ENCODE assay signal across 8 cellular contexts in genomic region chr1:155044812-155045690, GRCh38. TPM values are rescaled to one million over a fixed set of nuclear protein-coding genes. Genes with fewer than 3 reads are reported as not detected.
DNase-seq lines count a peak whose midpoint lies in the region; ATAC-seq and TF ChIP-seq lines count a peak whose summit lies in the region.

No MANE protein-coding gene starts in this region.

- H3K9me3 ChIP-seq in PC-9 (ENCODE audit: insufficient read depth, low read depth) (no peaks in the 10 kb centered on the region), neural cell (ENCODE audit: low read length) (no peaks in the 10 kb centered on the region)

- H3K27ac ChIP-seq in PC-9, result no peak overlapping the region
- no peak overlapping the region for H3K27ac ChIP-seq in neural cell (ENCODE audit: low read length)

- H3K9me2 ChIP-seq in PC-9 (ENCODE audit: insufficient read depth) (no peaks in the 10 kb centered on the region), neural cell (ENCODE audit: insufficient read depth, low read length) (no peaks in the 10 kb centered on the region)

- CTCF ChIA-PET in PC-9 (lab: Charles Lee), result interaction anchor here (0.5 to 1.8 kb wide), 11 partner anchors 17 to 1556 kb away, joined by 3 to 8 read pairs (median 4); partner anchors contain the start of gene PBXIP1

- peaks cover 24% of the 10 kb centered on the region for H3K4me1 ChIP-seq in PC-9 (replicated peaks; ENCODE audit: insufficient read depth)

- intact Hi-C loops in PC-9 (cut with micrococcal nuclease; ENCODE audit: unreplicated experiment), result loop anchor here (2.0 kb wide), 2 partner anchors 28 to 40 kb away; no protein-coding TSS in a partner anchor

- no peaks in the 10 kb centered on the region for H4K20me1 ChIP-seq in PC-9 (ENCODE audit: insufficient read depth)
- H4K20me1 ChIP-seq in neural cell (ENCODE audit: insufficient read depth), result no peaks in the 10 kb centered on the region

- TF ChIP-seq EP300 in neural cell (conservative IDR thresholded peaks at IDR 0.05; ENCODE audit: poor library complexity, severe bottlenecking), result no peak

- no peak for TF ChIP-seq RAD21 in neural cell (conservative IDR thresholded peaks at IDR 0.05)

- H3K36me3 ChIP-seq in PC-9 (ENCODE audit: low read depth) (no peaks in the 10 kb centered on the region), neural cell (ENCODE audit: insufficient read depth, low read length) (no peaks in the 10 kb centered on the region)

- H3K27me3 ChIP-seq in PC-9 (ENCODE audit: insufficient read depth, low read depth) (no peaks in the 10 kb centered on the region), neural cell (ENCODE audit: insufficient read depth, low read depth, low read length) (no peaks in the 10 kb centered on the region)

- ATAC-seq in HG03565 (IDR thresholded peaks at IDR 0.05; ENCODE audit: unreplicated experiment) (no peak), HG03025 (IDR thresholded peaks at IDR 0.05; ENCODE audit: low FRiP score, unreplicated experiment) (no peak)

- no peak overlapping the region for H2AFZ ChIP-seq in PC-9
- H2AFZ ChIP-seq in neural cell (ENCODE audit: low read depth, low read length), result no peak overlapping the region

- no peaks in the 10 kb centered on the region for H3K79me2 ChIP-seq in PC-9 (ENCODE audit: low read depth)
- H3K79me2 ChIP-seq in neural cell (replicated peaks; ENCODE audit: insufficient read depth, low read length), result no peaks in the 10 kb centered on the region

- DNase-seq in D341Med (ENCODE audit: low spot score) (peak; percentile 88), HT-29 (ENCODE audit: low spot score) (peak; percentile 82), PC-9 (peak; percentile 79), fibroblast of the conjunctiva (ENCODE audit: low read depth) (peak; percentile 74)
- DNase-seq in activated T-helper 9 cell treated with anti-CD3 and anti-CD28 coated beads, Interleukin-2, amount 50 U/mL, for 16 hours (ENCODE audit: low read depth), result peak; percentile 33

- peak overlapping the region; percentile 22; the same call in 1 of the 2 replicates for H3K4me2 ChIP-seq in PC-9
- no peak overlapping the region for H3K4me2 ChIP-seq in neural cell (ENCODE audit: low read length)

- TF ChIP-seq CTCF in PC-9 (conservative IDR thresholded peaks at IDR 0.05), result peak; percentile 73
- TF ChIP-seq CTCF in neural cell (IDR thresholded peaks at IDR 0.05; ENCODE audit: poor library complexity, severe bottlenecking), result peak; percentile 37

- no peak overlapping the region for H3K9ac ChIP-seq in neural cell (ENCODE audit: low read length)

- no TSS peak for BruUV-seq in PC-9 (replicated peaks; lab: Mats Ljungman, UMichigan)

- POLR2A ChIA-PET in PC-9 (lab: Charles Lee; ENCODE audit: unreplicated experiment), result interaction anchor here (0.7 kb wide), 1 partner anchor 24 kb away, joined by 5 read pairs; no protein-coding TSS in a partner anchor

- no peak overlapping the region for H3K4me3 ChIP-seq in PC-9
- no peak overlapping the region for H3K4me3 ChIP-seq in neural cell (ENCODE audit: low read length)

- H3F3A ChIP-seq in PC-9 (ENCODE audit: insufficient read depth, low read depth), result peaks cover 7% of the 10 kb centered on the region
- H3F3A ChIP-seq in neural cell (ENCODE audit: insufficient read depth, low read length, poor library complexity, severe bottlenecking), result no peaks in the 10 kb centered on the region

TF ChIP-seq in neural cell, 6 proteins besides CTCF, POLR2A, EP300 and RAD21:
- no peak for TF ChIP-seq MXI1 (conservative IDR thresholded peaks at IDR 0.05; ENCODE audit: poor library complexity, severe bottlenecking)
- TF ChIP-seq TAF1 (IDR thresholded peaks at IDR 0.05; ENCODE audit: low read depth), result no peak
- peak; percentile 15 for TF ChIP-seq SMC3 (conservative IDR thresholded peaks at IDR 0.05; ENCODE audit: poor library complexity)

RNA-seq across cellular contexts. Expression of gene ADAM15, which starts 6.1 kb away (rescaled TPM):
- 177 and 185 TPM in 2 replicates for total RNA-seq in HT-29 (2014; rRNA removed; shearing (Covaris generic))
- total RNA-seq in PC-9 (2021), result 187 and 195 TPM in 2 replicates
- polyA plus RNA-seq in neural cell, result 24.8 and 27.6 TPM in 2 replicates
- 9.7 and 17.3 TPM in 2 replicates for polyA minus RNA-seq in neural cell

RNA-seq across cellular contexts. Expression of gene DCST1, which starts 11.4 kb away (rescaled TPM):
- total RNA-seq in HT-29 (2014; rRNA removed; shearing (Covaris generic)), result 0.05 TPM in 1 of 2 replicates, not detected in the other
- total RNA-seq in PC-9 (2021), result 0.22 and 0.43 TPM in 2 replicates
- polyA plus RNA-seq in neural cell, result not detected in 2 replicates
- polyA minus RNA-seq in neural cell, result not detected in 2 replicates

RNA-seq across cellular contexts. Expression of gene DCST2, which starts 11.5 kb away (rescaled TPM):
- 0.70 and 3.3 TPM in 2 replicates for total RNA-seq in HT-29 (2014; rRNA removed; shearing (Covaris generic))
- 4.4 and 4.7 TPM in 2 replicates for total RNA-seq in PC-9 (2021)
- 0.76 and 1.8 TPM in 2 replicates for polyA plus RNA-seq in neural cell
- polyA minus RNA-seq in neural cell, result 0.23 and 0.49 TPM in 2 replicates

RNA-seq across cellular contexts. Expression of gene EFNA4, which starts 18.5 kb away (rescaled TPM):
- 34.6 and 45.0 TPM in 2 replicates for total RNA-seq in HT-29 (2014; rRNA removed; shearing (Covaris generic))
- 14.0 and 17.3 TPM in 2 replicates for total RNA-seq in PC-9 (2021)
- 0.64 and 1.2 TPM in 2 replicates for polyA plus RNA-seq in neural cell
- polyA minus RNA-seq in neural cell, result 0.81 TPM in 1 of 2 replicates, not detected in the other

RNA-seq across cellular contexts. Expression of gene EFNA3, which starts 33.6 kb away (rescaled TPM):
- 2.4 and 3.9 TPM in 2 replicates for total RNA-seq in HT-29 (2014; rRNA removed; shearing (Covaris generic))
- 6.7 and 8.8 TPM in 2 replicates for total RNA-seq in PC-9 (2021)
- polyA plus RNA-seq in neural cell, result 12.2 and 16.9 TPM in 2 replicates
- polyA minus RNA-seq in neural cell, result 16.6 and 19.8 TPM in 2 replicates

Comparison
In these comparisons a context has a peak if more than half of its experiments do, and no peak if none do; other contexts are left out.
1. DNase-seq: peak in every context shown above with its lines; median percentile 88 in D341Med; 82 in HT-29; 79 in PC-9; 74 in fibroblast of the conjunctiva; 33 in activated T-helper 9 cell treated with anti-CD3 and anti-CD28 coated beads, Interleukin-2, amount 50 U/mL, for 16 hours.